Comparison of ENCODE assay signal across 9 cellular contexts in the genomic region with DNA sequence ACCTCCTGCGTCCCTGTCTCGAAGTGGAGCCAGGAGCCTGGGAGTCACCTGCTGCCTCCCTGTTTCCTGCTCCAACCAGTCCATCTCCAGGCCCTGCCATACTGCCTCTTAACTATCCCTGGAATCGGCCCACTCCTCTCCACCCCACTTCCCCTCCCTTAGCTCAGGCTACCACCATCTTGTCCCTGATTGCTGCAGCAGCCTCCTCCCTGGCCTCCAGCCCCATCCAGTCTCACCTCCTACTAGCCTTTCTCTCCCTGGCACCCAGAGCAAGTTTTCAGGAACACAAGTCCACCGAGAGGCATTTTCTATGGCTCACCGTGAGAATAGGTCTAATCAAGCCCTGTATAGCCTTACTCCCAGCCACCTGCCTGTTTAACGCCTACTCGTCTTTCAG. TPM values are rescaled to one million over a fixed set of nuclear protein-coding genes. Genes with fewer than 3 reads are reported as not detected.
DNase-seq lines count a peak whose midpoint lies in the region; ATAC-seq, FAIRE-seq and TF ChIP-seq lines count a peak whose summit lies in the region.
"Had no signal": no experiment of that assay in that cellular context is flagged by ENCODE, and none has a peak within 500 bp of the region (broad histone marks: within the 10 kb centered on the region; RNA-seq: fewer than 3 reads in every experiment).

No MANE protein-coding gene starts in this region.

- peak overlapping the region; percentile 95 for H2AFZ ChIP-seq in mammary epithelial cell (ENCODE audit: low read depth, low read length)

- H3K4me3 Mint-ChIP-seq in naive thymus-derived CD4-positive, alpha-beta T cell = peak overlapping the region; percentile 79 to 90 (median 82)

- in situ Hi-C loops in mammary epithelial cell (cut with MboI; ENCODE audit: low sequenced_read_pairs in 2 of 2) = no loop called here
- in situ Hi-C loops in brain microvascular endothelial cell (cut with HindIII; ENCODE audit: low pct_ligation_motif_present, low sequenced_read_pairs) = no loop called here

- H4K20me1 ChIP-seq in mammary epithelial cell (ENCODE audit: insufficient read depth, low read length) = no peaks in the 10 kb centered on the region

- no peak for ATAC-seq in A549
- no peak for ATAC-seq in naive thymus-derived CD4-positive, alpha-beta T cell
- no peak for ATAC-seq in HG02840 (IDR thresholded peaks at IDR 0.05; ENCODE audit: low FRiP score, unreplicated experiment)

- TF ChIP-seq CTCF in A549 (IDR thresholded peaks at IDR 0.05) (no peak), mammary epithelial cell (conservative IDR thresholded peaks at IDR 0.05 in 1 of 2, IDR thresholded peaks at IDR 0.05 in 1 of 2; ENCODE audit: extremely low read depth in 1 of 2, insufficient read depth in 1 of 2, low read depth in 1 of 2, low read length in 2 of 2) (no peak), GM10266 (IDR thresholded peaks at IDR 0.05; ENCODE audit: control insufficient read depth, insufficient read depth, low read depth, missing control alignments) (no peak), brain microvascular endothelial cell (IDR thresholded peaks at IDR 0.05; ENCODE audit: low read depth, low read length, missing control alignments) (no peak)

- H3K4me1 Mint-ChIP-seq in naive thymus-derived CD4-positive, alpha-beta T cell = peaks cover 23 to 41% (median 31%) of the 10 kb centered on the region in 7 donors

- dilution Hi-C loops in mammary epithelial cell (cut with HindIII; ENCODE audit: low sequenced_read_pairs) = no loop called here

- no peaks in the 10 kb centered on the region for H3K36me3 Mint-ChIP-seq in naive thymus-derived CD4-positive, alpha-beta T cell

- DNase-seq in A549 (ENCODE audit: low read depth in 1 of 2, low spot score in 1 of 2) = no peak
- no peak for DNase-seq in mammary epithelial cell
- DNase-seq in naive thymus-derived CD4-positive, alpha-beta T cell = no peak
- no peak for DNase-seq in stimulated activated naive CD4-positive, alpha-beta T cell (lab: John Stamatoyannopoulos, UW)
- no peak for DNase-seq in GM10266 (ENCODE audit: extremely low spot score)
- DNase-seq in brain microvascular endothelial cell = no peak

- H3K27me3 Mint-ChIP-seq in naive thymus-derived CD4-positive, alpha-beta T cell = peaks cover 0 to 7% (median 0%) of the 10 kb centered on the region in 5 donors

- H3K27ac ChIP-seq in A549 = peak overlapping the region; percentile 87 to 89
- no peak overlapping the region for H3K27ac ChIP-seq in HUES48 (ENCODE audit: low read depth, low read length)
- no peak overlapping the region for H3K27ac ChIP-seq in mammary epithelial cell (ENCODE audit: insufficient read depth, low read depth, low read length)
- peak overlapping the region; percentile 77 for H3K27ac ChIP-seq in naive thymus-derived CD4-positive, alpha-beta T cell (ENCODE audit: low read depth, low read length)
- no peak overlapping the region for H3K27ac ChIP-seq in brain microvascular endothelial cell

- no peak for TF ChIP-seq EP300 in A549 (IDR thresholded peaks at IDR 0.05)

- CTCF ChIA-PET in A549 (lab: Yijun Ruan, JAX) = interaction anchor here (0.9 to 16.6 kb wide), 10 partner anchors 8 to 111 kb away, joined by 3 to 256 read pairs (median 6); a partner anchor contains a TSS
- CTCF ChIA-PET in mammary epithelial cell (lab: Charles Lee; ENCODE audit: low non-redundant PET) = no interaction called here
- CTCF ChIA-PET in naive thymus-derived CD4-positive, alpha-beta T cell (lab: Charles Lee) = no interaction called here

- no peak for TF ChIP-seq POLR2A in A549 (IDR thresholded peaks at IDR 0.05; ENCODE audit: low read length)

- no peaks in the 10 kb centered on the region; the same call in 1 of the 2 replicates for H3K27me3 ChIP-seq in HUES48 (ENCODE audit: control insufficient read depth, insufficient read depth, low read length)
- H3K27me3 ChIP-seq in mammary epithelial cell (ENCODE audit: insufficient read depth, low read length) = no peaks in the 10 kb centered on the region
- no peaks in the 10 kb centered on the region for H3K27me3 ChIP-seq in naive thymus-derived CD4-positive, alpha-beta T cell (ENCODE audit: control insufficient read depth in 2 of 2, insufficient read depth in 2 of 2, low read length in 2 of 2)
- no peaks in the 10 kb centered on the region for H3K27me3 ChIP-seq in brain microvascular endothelial cell (replicated peaks)

- intact Hi-C loops in mammary epithelial cell (cut with micrococcal nuclease) = no loop called here
- intact Hi-C loops in naive thymus-derived CD4-positive, alpha-beta T cell (cut with micrococcal nuclease) = loop anchor here (1.0 to 5.0 kb wide), 12 partner anchors 17 to 474 kb away; a partner anchor contains a TSS

- H3K27ac Mint-ChIP-seq in naive thymus-derived CD4-positive, alpha-beta T cell = peak overlapping the region; percentile 73 to 93 (median 85)

- no peaks in the 10 kb centered on the region for H3K9me3 Mint-ChIP-seq in naive thymus-derived CD4-positive, alpha-beta T cell

- POLR2A ChIA-PET in A549 (lab: Yijun Ruan, JAX) = interaction anchor here (1.7 kb wide), 1 partner anchor 49 kb away, joined by 3 read pairs; no protein-coding TSS in a partner anchor
- POLR2A ChIA-PET in naive thymus-derived CD4-positive, alpha-beta T cell (lab: Charles Lee) = interaction anchor here (1.3 to 1.4 kb wide), 2 partner anchors 47 to 69 kb away, joined by 7 to 8 read pairs; a partner anchor contains a TSS

- peaks cover 49% of the 10 kb centered on the region for H3K4me1 ChIP-seq in A549
- H3K4me1 ChIP-seq in HUES48 (ENCODE audit: control insufficient read depth, insufficient read depth, low read length) = peaks cover 21% of the 10 kb centered on the region
- peaks cover 39% of the 10 kb centered on the region for H3K4me1 ChIP-seq in mammary epithelial cell (ENCODE audit: insufficient read depth, low read length)
- peaks cover 11 to 19% of the 10 kb centered on the region in 2 donors for H3K4me1 ChIP-seq in naive thymus-derived CD4-positive, alpha-beta T cell (ENCODE audit: control insufficient read depth in 2 of 2, insufficient read depth in 2 of 2, low read length in 2 of 2)

- no peak for TF ChIP-seq RAD21 in A549 (conservative IDR thresholded peaks at IDR 0.05 in 1 of 2, IDR thresholded peaks at IDR 0.05 in 1 of 2)

- H3K36me3 ChIP-seq in HUES48 (ENCODE audit: control insufficient read depth, insufficient read depth, low read length) (no peaks in the 10 kb centered on the region), mammary epithelial cell (ENCODE audit: insufficient read depth, low read length) (no peaks in the 10 kb centered on the region), brain microvascular endothelial cell (replicated peaks) (no peaks in the 10 kb centered on the region)
- no peaks in the 10 kb centered on the region for H3K36me3 ChIP-seq in naive thymus-derived CD4-positive, alpha-beta T cell (ENCODE audit: control insufficient read depth in 2 of 3, insufficient read depth in 3 of 3, low read length in 3 of 3)

- no TSS peak for BruUV-seq in mammary epithelial cell (replicated peaks; lab: Mats Ljungman, UMichigan)

- H3K9me3 ChIP-seq in A549 (no peaks in the 10 kb centered on the region), HUES48 (ENCODE audit: control insufficient read depth, insufficient read depth, low read length) (no peaks in the 10 kb centered on the region), mammary epithelial cell (replicated peaks; ENCODE audit: insufficient read depth, low read length) (no peaks in the 10 kb centered on the region)
- no peaks in the 10 kb centered on the region for H3K9me3 ChIP-seq in naive thymus-derived CD4-positive, alpha-beta T cell (ENCODE audit: control insufficient read depth in 2 of 3, low read length in 3 of 3)

- H3K4me2 ChIP-seq in A549 = peak overlapping the region; percentile 64
- peak overlapping the region; percentile 91 for H3K4me2 ChIP-seq in mammary epithelial cell (ENCODE audit: insufficient read depth, low read depth, low read length)

- no peak for FAIRE-seq in A549 (lab: Jason Lieb, UNC)

- H3K4me3 ChIP-seq in A549 (peak overlapping the region; percentile 79), HUES48 (ENCODE audit: low read depth, low read length) (peak overlapping the region; percentile 78), mammary epithelial cell (replicated peaks in 1 of 3; ENCODE audit: insufficient read depth in 1 of 3, low read depth in 2 of 3, low read length in 3 of 3) (peak overlapping the region in 2 of 3 experiments; percentile 52 to 57), brain microvascular endothelial cell (ENCODE audit: low read depth, low read length) (no peak overlapping the region)
- H3K4me3 ChIP-seq in naive thymus-derived CD4-positive, alpha-beta T cell (ENCODE audit: low read length) = peak overlapping the region; percentile 70

- WGBS in A549 (ENCODE audit: missing lambda C conversion rate) = 90% methylated on average over 7 of the region's 7 CpGs
- WGBS in mammary epithelial cell (ENCODE audit: low coverage, missing lambda C conversion rate) = 80% methylated on average over 7 of the region's 7 CpGs

- no peaks in the 10 kb centered on the region for H3K79me2 ChIP-seq in mammary epithelial cell (ENCODE audit: insufficient read depth, low read length)

- H3K9ac ChIP-seq in HUES48 (ENCODE audit: low read depth, low read length) = no peak overlapping the region
- H3K9ac ChIP-seq in mammary epithelial cell (ENCODE audit: insufficient read depth, low read length) = no peak overlapping the region

RNA-seq across cellular contexts. Expression of a gene that starts 0.9 kb away (rescaled TPM):
- polyA plus RNA-seq in A549 (2011; rRNA removed) (6.9 and 7.7 TPM in 2 replicates), A549 (2017; fragmentation: RNase III; extraction: RNeasy Plus Mini Kit Qiagen cat#74134 plus additional on column Dnase treatment) (12.6 to 15.3 TPM (median 14.8 TPM) in 3 replicates), mammary epithelial cell (2.6 TPM)
- polyA plus RNA-seq in A549 (2012; cell fraction: cytosol; rRNA removed) = 17.0 and 21.1 TPM in 2 replicates
- polyA plus RNA-seq in A549 (2012; cell fraction: nucleus; rRNA removed) = 44.0 and 47.1 TPM in 2 replicates
- 10.2 and 11.8 TPM in 2 replicates for polyA minus RNA-seq in A549 (2011; rRNA and poly(A)+ RNA removed)
- 1 to 10 TPM; 1.8 to 2.0 TPM for total RNA-seq in mammary epithelial cell
- 5.6 TPM for polyA minus RNA-seq in mammary epithelial cell
- total RNA-seq in naive thymus-derived CD4-positive, alpha-beta T cell = 10 to 100 TPM in 2 of 5 experiments, 1 to 10 TPM in 3; 4.8 to 12.5 (median 6.3) TPM
- 1 to 10 TPM; 2.3 to 3.2 TPM for polyA plus RNA-seq in naive thymus-derived CD4-positive, alpha-beta T cell

RNA-seq across cellular contexts. Expression of a gene that starts 22.5 kb away (rescaled TPM):
- polyA plus RNA-seq in A549 (2011; rRNA removed) (0.03 and 0.05 TPM in 2 replicates), A549 (2017; fragmentation: RNase III; extraction: RNeasy Plus Mini Kit Qiagen cat#74134 plus additional on column Dnase treatment) (0.09 to 0.13 TPM in 2 of 3 replicates, not detected in the other), mammary epithelial cell (not detected)
- polyA plus RNA-seq in A549 (2012; cell fraction: cytosol; rRNA removed) = 0.03 and 0.04 TPM in 2 replicates
- 0.17 and 0.37 TPM in 2 replicates for polyA plus RNA-seq in A549 (2012; cell fraction: nucleus; rRNA removed)
- polyA minus RNA-seq in A549 (2011; rRNA and poly(A)+ RNA removed) = 0.10 and 0.21 TPM in 2 replicates
- total RNA-seq in mammary epithelial cell = not detected
- polyA minus RNA-seq in mammary epithelial cell = not detected
- total RNA-seq in naive thymus-derived CD4-positive, alpha-beta T cell = 10 to 100 TPM in 1 of 5 experiments, 1 to 10 TPM in 1, under 1 TPM in 2, not detected in 1; 0.27 to 53.7 (median 2.7) TPM
- polyA plus RNA-seq in naive thymus-derived CD4-positive, alpha-beta T cell = not detected
- total RNA-seq: glomerular endothelial cell had no signal

RNA-seq across cellular contexts. Expression of a gene that starts 47.7 kb away (rescaled TPM):
- 27.7 and 32.7 TPM in 2 replicates for polyA plus RNA-seq in A549 (2011; rRNA removed)
- polyA plus RNA-seq in A549 (2012; cell fraction: cytosol; rRNA removed) = 10.2 and 14.4 TPM in 2 replicates
- 10.1 and 19.4 TPM in 2 replicates for polyA plus RNA-seq in A549 (2012; cell fraction: nucleus; rRNA removed)
- polyA plus RNA-seq in A549 (2017; fragmentation: RNase III; extraction: RNeasy Plus Mini Kit Qiagen cat#74134 plus additional on column Dnase treatment) = 36.2 to 37.0 TPM (median 36.6 TPM) in 3 replicates
- polyA minus RNA-seq in A549 (2011; rRNA and poly(A)+ RNA removed) = 14.9 and 17.6 TPM in 2 replicates
- 10 to 100 TPM; 21.2 to 42.0 TPM for total RNA-seq in mammary epithelial cell
- polyA plus RNA-seq in mammary epithelial cell = 8.5 TPM
- polyA minus RNA-seq in mammary epithelial cell = 8.6 TPM
- total RNA-seq in naive thymus-derived CD4-positive, alpha-beta T cell = 10 to 100 TPM; 40.6 to 49.4 (median 46.7) TPM
- polyA plus RNA-seq in naive thymus-derived CD4-positive, alpha-beta T cell = 10 to 100 TPM in 1 of 2 donors, 1 to 10 TPM in 1; 7.8 to 14.7 TPM

Comparison
In these comparisons a context has a peak if more than half of its experiments do, and no peak if none do; other contexts are left out.
1. H3K27ac ChIP-seq: peak in A549 (2 of 2) and naive thymus-derived CD4-positive, alpha-beta T cell (single experiment); none in HUES48 (single experiment), mammary epithelial cell (single experiment) and brain microvascular endothelial cell (single experiment).